In the genomic region with DNA sequence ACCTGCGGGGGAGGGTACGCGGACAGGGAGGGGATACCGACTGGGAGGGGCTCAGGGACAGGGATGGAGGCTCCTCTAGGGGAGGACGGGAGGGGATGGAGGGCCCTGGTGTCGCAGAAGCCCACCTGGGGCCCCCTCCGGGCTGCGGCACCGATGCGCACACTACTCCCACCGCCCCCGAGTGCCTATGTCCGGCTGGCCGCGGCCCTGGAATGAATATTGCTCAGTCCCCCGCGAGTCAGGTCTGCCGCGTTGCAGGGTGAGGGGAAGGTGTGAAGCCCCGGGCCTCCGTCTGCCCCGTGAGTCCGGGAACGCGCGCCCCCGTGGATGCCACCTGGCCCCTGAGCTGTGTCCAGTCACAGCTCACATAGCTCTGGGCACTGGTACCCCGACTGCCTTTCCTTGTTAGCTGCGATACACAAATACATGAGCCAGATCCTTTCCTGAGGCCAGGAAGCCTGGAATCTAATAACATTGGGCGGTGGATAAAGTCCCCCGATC, we compare ENCODE assay signal across 11 cellular contexts. TPM values are rescaled to one million over a fixed set of nuclear protein-coding genes. Genes with fewer than 3 reads are reported as not detected.
DNase-seq lines count a peak whose midpoint lies in the region; ATAC-seq and TF ChIP-seq lines count a peak whose summit lies in the region.
"Had no signal": no experiment of that assay in that cellular context is flagged by ENCODE, and none has a peak within 500 bp of the region (broad histone marks: within the 10 kb centered on the region; RNA-seq: fewer than 3 reads in every experiment).

No MANE protein-coding gene starts in this region.

- H3K36me3 ChIP-seq in WERI-Rb-1 = no peaks in the 10 kb centered on the region
- H3K36me3 ChIP-seq in fibroblast of lung (ENCODE audit: control insufficient read depth, insufficient read depth, low read length) = no peaks in the 10 kb centered on the region
- H3K36me3 ChIP-seq in H7 (replicated peaks; ENCODE audit: control insufficient read depth, insufficient read depth, low read length) = no peaks in the 10 kb centered on the region

- DNase-seq in NCI-H1417 (lab: John Stamatoyannopoulos, UW) (peak in 2 of 3 experiments; percentile 35 to 38), NCI-H1417 treated with DMSO at 0.1 percent for 48 hours (lab: John Stamatoyannopoulos, UW) (no peak), WERI-Rb-1 (no peak), fibroblast of lung (ENCODE audit: low read depth in 2 of 2) (peak in 1 of 2 donors; percentile 6), retinal pigment epithelial cell (ENCODE audit: low read depth) (no peak), iPS-NIHi7 (ENCODE audit: extremely low spot score) (no peak), H7 (no peak)
- DNase-seq: activated CD4-positive, alpha-beta T cell treated with anti-CD3 and anti-CD28 coated beads, Interleukin-2, amount 50 U/mL, for 48 hours had no signal

- TF ChIP-seq CTCF in WERI-Rb-1 (IDR thresholded peaks at IDR 0.05; ENCODE audit: low read depth, low read length) (no peak), fibroblast of lung (conservative IDR thresholded peaks at IDR 0.05 in 1 of 2, IDR thresholded peaks at IDR 0.05 in 1 of 2; ENCODE audit: low read depth in 1 of 2, low read length in 2 of 2) (no peak), retinal pigment epithelial cell (conservative IDR thresholded peaks at IDR 0.05; ENCODE audit: low read depth, low read length) (no peak)

- H3K27me3 ChIP-seq in WERI-Rb-1 (ENCODE audit: insufficient read depth, low read depth, severe bottlenecking) (no peaks in the 10 kb centered on the region), fibroblast of lung (ENCODE audit: control insufficient read depth, insufficient read depth, low read length) (peaks cover 3% of the 10 kb centered on the region), H7 (ENCODE audit: control insufficient read depth, insufficient read depth, low read length) (no peaks in the 10 kb centered on the region)

- no peak for ATAC-seq in GM19455 (IDR thresholded peaks at IDR 0.05; ENCODE audit: unreplicated experiment)

- H4K20me1 ChIP-seq in fibroblast of lung (ENCODE audit: control insufficient read depth, extremely low read depth, insufficient read depth, low read length) = no peaks in the 10 kb centered on the region

- no peak overlapping the region for H3K27ac ChIP-seq in WERI-Rb-1
- H3K27ac ChIP-seq in fibroblast of lung (ENCODE audit: insufficient read depth, low read length) = no peak overlapping the region
- H3K27ac ChIP-seq: 22Rv1 had no signal

- peak overlapping the region; percentile 76 for H3K4me2 ChIP-seq in fibroblast of lung (ENCODE audit: extremely low read depth, insufficient read depth, low read length)

- H3K4me3 ChIP-seq in WERI-Rb-1 (ENCODE audit: low read depth, low read length) (peak overlapping the region; percentile 34), fibroblast of lung (replicated peaks in 1 of 4; ENCODE audit: control extremely low read depth in 1 of 4, insufficient read depth in 1 of 4, low read depth in 3 of 4, low read length in 4 of 4) (peak overlapping the region; percentile 29 to 57 (median 34)), retinal pigment epithelial cell (ENCODE audit: low read length) (peak overlapping the region; percentile 54), H7 (ENCODE audit: insufficient read depth, low read depth, low read length) (no peak overlapping the region)

- H3K9ac ChIP-seq in fibroblast of lung (ENCODE audit: insufficient read depth, low read length) = no peak overlapping the region

- H2AFZ ChIP-seq in fibroblast of lung (ENCODE audit: low read length) = peak overlapping the region; percentile 45

- H3K4me1 ChIP-seq in fibroblast of lung (ENCODE audit: control insufficient read depth, extremely low read depth, insufficient read depth, low read length) = no peaks in the 10 kb centered on the region

- peaks cover 3% of the 10 kb centered on the region for H3K9me3 ChIP-seq in WERI-Rb-1 (ENCODE audit: severe bottlenecking)
- no peaks in the 10 kb centered on the region for H3K9me3 ChIP-seq in fibroblast of lung (ENCODE audit: control insufficient read depth, insufficient read depth, low read depth, low read length)

- H3K79me2 ChIP-seq in fibroblast of lung (ENCODE audit: control insufficient read depth, insufficient read depth, low read length) = no peaks in the 10 kb centered on the region

RNA-seq across cellular contexts. Expression of a gene that starts 44.5 kb away (rescaled TPM):
- total RNA-seq in fibroblast of lung = 0.26 and 0.33 TPM in 2 replicates
- polyA plus RNA-seq in fibroblast of lung = 2.9 and 11.4 TPM in 2 replicates
- polyA plus RNA-seq in fibroblast of lung (2012) = 6.5 and 29.3 TPM in 2 replicates
- polyA minus RNA-seq in fibroblast of lung (ENCODE audit: low replicate concordance) = 10.3 and 41.5 TPM in 2 replicates
- total RNA-seq in H7 (2014; rRNA removed; shearing (Covaris generic)) = not detected in 2 replicates
- total RNA-seq: neural crest cell had no signal

Comparison
In these comparisons a context has a peak if more than half of its experiments do, and no peak if none do; other contexts are left out.
1. DNase-seq: peak in NCI-H1417 (2 of 3); none in NCI-H1417 treated with DMSO at 0.1 percent for 48 hours (single experiment), WERI-Rb-1 (single experiment), retinal pigment epithelial cell (single experiment), iPS-NIHi7 (single experiment) and H7 (single experiment).